ENCODE assay signal across 8 cellular contexts in the genomic region with DNA sequence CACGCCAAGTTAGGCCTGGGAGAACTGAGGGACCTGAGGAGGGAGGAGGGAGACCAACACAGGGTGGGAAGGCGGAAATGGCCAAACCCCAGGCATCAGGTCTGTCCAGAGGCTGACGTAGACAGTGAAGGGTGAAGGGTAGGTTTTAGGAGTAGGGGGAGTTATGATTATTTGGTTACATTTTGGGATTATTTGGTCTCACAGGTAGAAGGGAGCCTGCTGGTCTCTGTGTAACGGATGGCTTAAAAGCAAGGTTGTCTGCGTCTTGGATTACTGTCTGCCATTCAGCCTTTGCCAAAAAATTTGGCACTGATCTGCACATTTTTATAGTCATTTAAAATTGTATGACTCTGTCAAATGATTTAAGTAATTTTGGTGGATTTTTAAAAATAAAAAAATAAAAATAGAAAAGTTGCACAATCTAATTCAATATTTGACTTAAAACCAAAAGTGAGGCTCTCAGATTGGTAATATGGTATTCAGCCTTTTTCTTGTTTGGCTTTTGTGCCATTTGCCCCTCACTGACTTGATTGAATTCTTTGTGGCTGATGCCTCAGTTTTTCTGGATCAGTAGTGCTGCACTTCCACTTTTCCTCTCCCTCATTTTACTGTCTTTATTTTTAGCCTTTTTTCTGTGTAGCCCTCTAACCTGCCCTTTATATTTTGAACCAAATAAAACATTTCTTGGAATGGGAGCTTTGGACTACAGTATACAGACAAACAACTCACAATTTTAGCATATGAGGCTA. TPM values are rescaled to one million over a fixed set of nuclear protein-coding genes. Genes with fewer than 3 reads are reported as not detected.
DNase-seq lines count a peak whose midpoint lies in the region; ATAC-seq lines count a peak whose summit lies in the region.

No MANE protein-coding gene starts in this region.

- H3K27ac Mint-ChIP-seq in immature natural killer cell, result peak overlapping the region; percentile 87 to 95 (median 88)

- peak overlapping the region; percentile 97 to 100 (median 99) for H3K4me3 Mint-ChIP-seq in immature natural killer cell

- H3K27ac ChIP-seq in angular gyrus (ENCODE audit: low read depth, low read length), result peak overlapping the region; percentile 83

- ATAC-seq in GM21360 (IDR thresholded peaks at IDR 0.05; ENCODE audit: unreplicated experiment) (peak; percentile 26), HG03439 (IDR thresholded peaks at IDR 0.05; ENCODE audit: unreplicated experiment) (no peak), HG03469 (IDR thresholded peaks at IDR 0.05; ENCODE audit: unreplicated experiment) (no peak)
- peak; percentile 38 for ATAC-seq in stimulated activated naive CD8-positive, alpha-beta T cell treated with anti-CD3 and anti-CD28 coated beads, Interleukin-15, Interleukin-2, amounts not matched to agents 100 U/mL and 50 U/mL, for 24 hours

- no peaks in the 10 kb centered on the region for H3K9me3 Mint-ChIP-seq in immature natural killer cell

- H3K4me1 Mint-ChIP-seq in immature natural killer cell, result peaks cover 34 to 45% of the 10 kb centered on the region in 2 donors

- H3K27me3 Mint-ChIP-seq in immature natural killer cell (ENCODE audit: low read depth in 3 of 3), result peaks cover 0 to 5% (median 2%) of the 10 kb centered on the region in 3 donors

- H3K36me3 Mint-ChIP-seq in immature natural killer cell, result peaks cover 0 to 13% (median 2%) of the 10 kb centered on the region in 3 donors

- DNase-seq in DMS53 (lab: John Stamatoyannopoulos, UW) (peak; percentile 78), HuH-7.5 (ENCODE audit: low spot score) (peak; percentile 31), immature natural killer cell (peak in 1 of 3 donors; percentile 10)
- DNase-seq in stimulated activated naive CD8-positive, alpha-beta T cell treated with anti-CD3 and anti-CD28 coated beads, Interleukin-15, Interleukin-2, amounts not matched to agents 100 U/mL and 50 U/mL, for 24 hours, result peak; percentile 46

RNA-seq across cellular contexts. Expression of a gene that starts 3.6 kb away (rescaled TPM):
- 1 to 10 TPM in 1 of 3 donors, not detected in 2; 1.3 TPM for polyA plus RNA-seq in immature natural killer cell

RNA-seq across cellular contexts. Expression of a gene that starts 8.6 kb away (rescaled TPM):
- 10 to 100 TPM in 1 of 3 donors, 1 to 10 TPM in 2; 5.4 to 10.6 (median 8.2) TPM for polyA plus RNA-seq in immature natural killer cell

RNA-seq across cellular contexts. Expression of a gene that starts 8.7 kb away (rescaled TPM):
- 10 to 100 TPM; 20.3 to 43.3 (median 37.4) TPM for polyA plus RNA-seq in immature natural killer cell

RNA-seq across cellular contexts. Expression of a gene that starts 25.2 kb away (rescaled TPM):
- 10 to 100 TPM; 47.8 to 59.3 (median 50.0) TPM for polyA plus RNA-seq in immature natural killer cell

RNA-seq across cellular contexts. Expression of a gene that starts 25.7 kb away (rescaled TPM):
- polyA plus RNA-seq in immature natural killer cell, result 100 to 1,000 TPM in 1 of 3 donors, 10 to 100 TPM in 2; 21.4 to 260 (median 61.5) TPM

Comparison
In these comparisons a context has a peak if more than half of its experiments do, and no peak if none do; other contexts are left out.
1. ATAC-seq: peak in GM21360 (single experiment) and stimulated activated naive CD8-positive, alpha-beta T cell treated with anti-CD3 and anti-CD28 coated beads, Interleukin-15, Interleukin-2, amounts not matched to agents 100 U/mL and 50 U/mL, for 24 hours (single experiment); none in HG03439 (single experiment) and HG03469 (single experiment).